Comparison of ENCODE assay signal across 14 cellular contexts in the genomic region with DNA sequence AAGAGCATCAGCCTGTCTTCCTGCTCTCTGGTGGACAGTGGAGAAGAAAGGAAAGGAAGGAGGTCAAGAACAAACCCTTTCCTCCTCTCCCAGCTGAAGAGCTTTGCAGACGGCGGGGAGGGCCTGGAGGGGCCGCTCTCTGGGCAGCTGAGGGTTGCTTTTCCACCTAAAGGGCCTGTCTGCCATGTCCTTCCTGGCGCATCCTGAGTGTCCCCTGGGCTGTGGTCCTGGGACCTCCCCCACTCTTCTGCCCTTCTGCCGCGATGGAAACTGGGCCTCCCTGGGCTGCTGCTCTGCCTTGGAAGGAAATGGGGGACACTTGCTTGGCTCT.
A peak's percentile ranks its signal among the peaks of the same experiment; 100 is the strongest.
DNase-seq lines count a peak whose midpoint lies in the region; ATAC-seq and TF ChIP-seq lines count a peak whose summit lies in the region.
"Had no signal": no experiment of that assay in that cellular context is flagged by ENCODE, and none has a peak within 500 bp of the region (broad histone marks: within the 10 kb centered on the region; RNA-seq: fewer than 3 reads in every experiment).

No MANE protein-coding gene starts in this region.

- no peaks in the 10 kb centered on the region for H4K20me1 ChIP-seq in BLaER1

- no peak overlapping the region for H3K4me3 ChIP-seq in BLaER1
- H3K4me3 ChIP-seq in ascending aorta, result peak overlapping the region in 1 of 2 donors; percentile 45
- peak overlapping the region; percentile 62 for H3K4me3 ChIP-seq in iPS-20b (ENCODE audit: low read length)
- peak overlapping the region; percentile 11 for H3K4me3 ChIP-seq in retinal pigment epithelial cell (ENCODE audit: low read length)

- ATAC-seq in GM18870 (IDR thresholded peaks at IDR 0.05; ENCODE audit: unreplicated experiment), result no peak

- H3K27me3 ChIP-seq in BLaER1, result no peaks in the 10 kb centered on the region
- no peaks in the 10 kb centered on the region for H3K27me3 ChIP-seq in ascending aorta
- H3K27me3 ChIP-seq in iPS-20b (ENCODE audit: insufficient read depth, low read length), result peaks cover 26% of the 10 kb centered on the region
- H3K27me3 ChIP-seq: BE2C had no signal

- DNase-seq in ascending aorta (ENCODE audit: low spot score in 2 of 2) (no peak), retinal pigment epithelial cell (ENCODE audit: low read depth) (no peak), NCI-H510A treated with DMSO at 0.1 percent for 48 hours (lab: John Stamatoyannopoulos, UW) (no peak), NCI-H1930 (lab: John Stamatoyannopoulos, UW) (no peak), LoVo (ENCODE audit: low spot score) (no peak)
- DNase-seq: activated CD4-positive, CD25-positive, alpha-beta regulatory T cell treated with anti-CD3 and anti-CD28 coated beads, Interleukin-2, amount 50 U/mL, for 72 hours; activated gamma-delta T cell treated with Interleukin-2 at 50 U/mL for 16 hours; NCI-H2081 treated with DMSO at 0.1 percent for 48 hours; SHP77 treated with DMSO at 0.1 percent for 48 hours; stimulated activated CD4-positive, alpha-beta T cell treated with anti-CD3 and anti-CD28 coated beads, Interleukin-4, amount 100 ng/mL, for 24 hours had no signal

- intact Hi-C loops in ascending aorta (cut with DNase I), result loop anchor here (5.0 kb wide), 3 partner anchors 90 to 175 kb away; no protein-coding TSS in a partner anchor

- H3K27ac ChIP-seq in BLaER1, result 0 out of 2 replicates have a peak overlapping the region, but pooled peaks have one; percentile 35
- peak overlapping the region; percentile 79 to 90 for H3K27ac ChIP-seq in ascending aorta
- no peak overlapping the region for H3K27ac ChIP-seq in iPS-20b (ENCODE audit: low read length)

- H3K9me3 ChIP-seq in BLaER1, result no peaks in the 10 kb centered on the region
- no peaks in the 10 kb centered on the region for H3K9me3 ChIP-seq in ascending aorta
- no peaks in the 10 kb centered on the region for H3K9me3 ChIP-seq in iPS-20b (ENCODE audit: insufficient read depth, low read depth, low read length)
- H3K9me3 ChIP-seq: BE2C had no signal

- no peak overlapping the region for H3K9ac ChIP-seq in BLaER1
- H3K9ac ChIP-seq in iPS-20b (ENCODE audit: low read depth, low read length), result peak overlapping the region; percentile 46; the same call in 1 of the 2 replicates

- H3K4me2 ChIP-seq in BLaER1, result peak overlapping the region; percentile 72

- H3K36me3 ChIP-seq in BLaER1, result no peaks in the 10 kb centered on the region
- H3K36me3 ChIP-seq in ascending aorta, result no peaks in the 10 kb centered on the region
- H3K36me3 ChIP-seq in iPS-20b (ENCODE audit: insufficient read depth, low read depth, low read length), result no peaks in the 10 kb centered on the region
- H3K36me3 ChIP-seq: BE2C had no signal

- H3K4me1 ChIP-seq in BLaER1 (peaks cover 26% of the 10 kb centered on the region), ascending aorta (peaks cover 3 to 16% of the 10 kb centered on the region in 2 donors), iPS-20b (ENCODE audit: insufficient read depth, low read length) (peaks cover 18% of the 10 kb centered on the region; the same call in 1 of the 2 replicates)
- H3K4me1 ChIP-seq: BE2C had no signal

- no peak for TF ChIP-seq CTCF in ascending aorta (IDR thresholded peaks at IDR 0.05)
- TF ChIP-seq CTCF in retinal pigment epithelial cell (conservative IDR thresholded peaks at IDR 0.05; ENCODE audit: low read depth, low read length), result no peak
